Comparison of ENCODE assay signal across 11 cellular contexts in the genomic region with DNA sequence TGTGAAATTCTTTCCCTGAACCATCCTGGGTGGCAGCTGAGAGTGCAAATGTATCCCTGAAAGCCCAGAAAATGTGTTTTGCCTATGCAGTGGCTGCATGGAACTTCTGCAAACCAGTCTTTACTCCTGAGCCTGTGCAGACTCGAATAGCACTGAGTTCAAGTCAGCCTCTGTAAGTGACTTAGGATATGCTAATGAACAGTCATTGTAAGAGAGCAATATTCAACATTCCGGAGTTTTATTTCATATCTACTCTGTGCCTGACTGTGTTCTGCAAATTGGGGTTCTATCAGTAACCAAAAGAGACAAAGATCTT.
A peak's percentile ranks its signal among the peaks of the same experiment; 100 is the strongest.
DNase-seq lines count a peak whose midpoint lies in the region; ATAC-seq and TF ChIP-seq lines count a peak whose summit lies in the region.
"Had no signal": no experiment of that assay in that cellular context is flagged by ENCODE, and none has a peak within 500 bp of the region (broad histone marks: within the 10 kb centered on the region; RNA-seq: fewer than 3 reads in every experiment).

No MANE protein-coding gene starts in this region.

- H3K27ac Mint-ChIP-seq in mesothelial cell of epicardium: peak overlapping the region; percentile 97
- H3K27ac Mint-ChIP-seq in CD8-positive, alpha-beta memory T cell: no peak overlapping the region
- H3K27ac Mint-ChIP-seq: T-helper 17 cell had no signal

- H3K4me3 Mint-ChIP-seq in mesothelial cell of epicardium: peak overlapping the region; percentile 48
- no peak overlapping the region for H3K4me3 Mint-ChIP-seq in CD8-positive, alpha-beta memory T cell
- H3K4me3 Mint-ChIP-seq: T-helper 17 cell had no signal

- peak in 1 of 8 donors; percentile 34 for ATAC-seq in heart right ventricle
- no peak for ATAC-seq in Right ventricle myocardium inferior
- no peak for ATAC-seq in HG03342 (IDR thresholded peaks at IDR 0.05; ENCODE audit: unreplicated experiment)
- ATAC-seq in HG03565 (IDR thresholded peaks at IDR 0.05; ENCODE audit: unreplicated experiment): no peak

- TF ChIP-seq CTCF in heart right ventricle (IDR thresholded peaks at IDR 0.05): no peak
- TF ChIP-seq CTCF in mesothelial cell of epicardium (IDR thresholded peaks at IDR 0.05; ENCODE audit: unreplicated experiment): no peak

- H3K9me3 ChIP-seq in heart right ventricle: no peaks in the 10 kb centered on the region
- no peaks in the 10 kb centered on the region for H3K9me3 ChIP-seq in CD8-positive, alpha-beta memory T cell (ENCODE audit: low read length)

- POLR2A ChIA-PET in CD8-positive, alpha-beta memory T cell (lab: Charles Lee): no interaction called here

- intact Hi-C loops in heart right ventricle (cut with DNase I) (no loop called here), Right ventricle myocardium inferior (cut with DNase I) (no loop called here)

- 58 to 73% methylated on average over 2 of the region's 2 CpGs for WGBS in heart right ventricle, 2 donors

- H3K27me3 ChIP-seq in heart right ventricle: no peaks in the 10 kb centered on the region
- H3K27me3 ChIP-seq in CD8-positive, alpha-beta memory T cell (ENCODE audit: insufficient read depth, low read length, poor library complexity, severe bottlenecking): no peaks in the 10 kb centered on the region

- no peaks in the 10 kb centered on the region for H3K36me3 ChIP-seq in heart right ventricle
- no peaks in the 10 kb centered on the region for H3K36me3 ChIP-seq in CD8-positive, alpha-beta memory T cell (ENCODE audit: insufficient read depth, low read length)

- H3K27ac ChIP-seq in heart right ventricle (peak overlapping the region in 9 of 10 donors; percentile 22 to 90 (median 67)), caudate nucleus (ENCODE audit: low read depth, low read length) (peak overlapping the region; percentile 24)
- H3K27ac ChIP-seq in CD8-positive, alpha-beta memory T cell (ENCODE audit: low read depth, low read length): no peak overlapping the region

- DNase-seq in heart right ventricle: no peak
- no peak for DNase-seq in Right ventricle myocardium inferior (ENCODE audit: missing footprints)
- DNase-seq in caudate nucleus (lab: John Stamatoyannopoulos, UW): peak in 2 of 61 donors; percentile 9 to 39
- no peak for DNase-seq in mesothelial cell of epicardium (ENCODE audit: low spot score in 2 of 2, unreplicated experiment in 2 of 2)
- no peak for DNase-seq in stimulated activated CD8-positive, alpha-beta memory T cell treated with anti-CD3 and anti-CD28 coated beads, Interleukin-4, amount 100 ng/mL, for 48 hours
- no peak for DNase-seq in CD8-positive, alpha-beta memory T cell
- DNase-seq: NCI-H2171 treated with DMSO at 0.1 percent for 48 hours; stimulated activated CD4-positive, alpha-beta T cell treated with anti-CD3 and anti-CD28 coated beads, Interleukin-2, amount 100 ng/mL, for 24 hours; T-helper 17 cell had no signal

- CTCF ChIA-PET in CD8-positive, alpha-beta memory T cell (lab: Charles Lee): no interaction called here

- peaks cover 15% of the 10 kb centered on the region for H3K36me3 Mint-ChIP-seq in mesothelial cell of epicardium
- peaks cover 23 to 67% (median 39%) of the 10 kb centered on the region in 3 donors for H3K36me3 Mint-ChIP-seq in CD8-positive, alpha-beta memory T cell

- H3K4me1 Mint-ChIP-seq in mesothelial cell of epicardium: peaks cover 36% of the 10 kb centered on the region
- H3K4me1 Mint-ChIP-seq in CD8-positive, alpha-beta memory T cell: peaks cover 13 to 32% (median 16%) of the 10 kb centered on the region in 3 donors

- H3K9me3 Mint-ChIP-seq in mesothelial cell of epicardium: no peaks in the 10 kb centered on the region
- H3K9me3 Mint-ChIP-seq in CD8-positive, alpha-beta memory T cell: no peaks in the 10 kb centered on the region

- peaks cover 6 to 37% (median 25%) of the 10 kb centered on the region in 9 donors for H3K4me1 ChIP-seq in heart right ventricle
- no peaks in the 10 kb centered on the region for H3K4me1 ChIP-seq in CD8-positive, alpha-beta memory T cell (ENCODE audit: insufficient read depth, low read length)

- H3K27me3 Mint-ChIP-seq in mesothelial cell of epicardium (ENCODE audit: low read depth): no peaks in the 10 kb centered on the region
- no peaks in the 10 kb centered on the region for H3K27me3 Mint-ChIP-seq in CD8-positive, alpha-beta memory T cell
- H3K27me3 Mint-ChIP-seq: T-helper 17 cell had no signal

- no peak overlapping the region for H3K4me3 ChIP-seq in heart right ventricle
- H3K4me3 ChIP-seq in CD8-positive, alpha-beta memory T cell (ENCODE audit: low read length): no peak overlapping the region
